Comparison of ENCODE assay signal across 10 cellular contexts in genomic region chr5:93532370-93532769, GRCh38. TPM values are rescaled to one million over a fixed set of nuclear protein-coding genes. Genes with fewer than 3 reads are reported as not detected.
A peak's percentile ranks its signal among the peaks of the same experiment; 100 is the strongest.
DNase-seq lines count a peak whose midpoint lies in the region; ATAC-seq, FAIRE-seq and TF ChIP-seq lines count a peak whose summit lies in the region.
"Had no signal": no experiment of that assay in that cellular context is flagged by ENCODE, and none has a peak within 500 bp of the region (broad histone marks: within the 10 kb centered on the region; RNA-seq: fewer than 3 reads in every experiment).

No MANE protein-coding gene starts in this region.

- no peaks in the 10 kb centered on the region for H3K36me3 Mint-ChIP-seq in activated CD8-positive, alpha-beta memory T cell treated with anti-CD3 and anti-CD28 coated beads, Interleukin-2, amount 10 ng/mL, durations not matched to agents 7 days and 5 days

- H3K4me3 ChIP-seq in Peyer's patch (no peak overlapping the region), fibroblast of the aortic adventitia (ENCODE audit: low read depth, low read length) (no peak overlapping the region), small intestine (ENCODE audit: low read depth in 1 of 2, low read length in 2 of 2) (no peak overlapping the region)
- H3K4me3 ChIP-seq: skin epidermis had no signal

- peak overlapping the region in 1 of 4 donors; percentile 9 for H3K27ac ChIP-seq in Peyer's patch
- H3K27ac ChIP-seq in small intestine (ENCODE audit: low read depth in 1 of 2, low read length in 1 of 2) = no peak overlapping the region

- H3K36me3 ChIP-seq in Peyer's patch (no peaks in the 10 kb centered on the region), small intestine (ENCODE audit: control insufficient read depth in 2 of 2, insufficient read depth in 2 of 2, low read length in 2 of 2) (no peaks in the 10 kb centered on the region)

- CTCF ChIA-PET in activated CD8-positive, alpha-beta memory T cell treated with anti-CD3 and anti-CD28 coated beads, Interleukin-2, amount 10 ng/mL, durations not matched to agents 7 days and 5 days (lab: Charles Lee) = no interaction called here

- H3K27ac Mint-ChIP-seq in activated CD8-positive, alpha-beta memory T cell treated with anti-CD3 and anti-CD28 coated beads, Interleukin-2, amount 10 ng/mL, durations not matched to agents 7 days and 5 days = no peak overlapping the region

- ATAC-seq in omental fat pad (ENCODE audit: low FRiP score) = peak; percentile 88
- ATAC-seq in activated CD8-positive, alpha-beta memory T cell treated with anti-CD3 and anti-CD28 coated beads, Interleukin-2, amount 10 ng/mL, durations not matched to agents 7 days and 5 days = no peak

- DNase-seq in AML-193 (lab: John Stamatoyannopoulos, UW) (peak; percentile 1 to 9), Peyer's patch (peak in 2 of 3 donors; percentile 19 to 69), fibroblast of the aortic adventitia (ENCODE audit: low read depth) (peak; percentile 99), omental fat pad (ENCODE audit: low spot score) (peak; percentile 32), small intestine (no peak), NCI-H187 (lab: John Stamatoyannopoulos, UW) (no peak), KG1 (lab: John Stamatoyannopoulos, UW) (no peak)
- no peak for DNase-seq in activated CD8-positive, alpha-beta memory T cell treated with anti-CD3 and anti-CD28 coated beads, Interleukin-2, amount 10 ng/mL, durations not matched to agents 7 days and 5 days

- no peaks in the 10 kb centered on the region for H3K27me3 Mint-ChIP-seq in activated CD8-positive, alpha-beta memory T cell treated with anti-CD3 and anti-CD28 coated beads, Interleukin-2, amount 10 ng/mL, durations not matched to agents 7 days and 5 days

- FAIRE-seq in small intestine (lab: Jason Lieb, UNC) = no peak
- FAIRE-seq: TTC549 had no signal

- H3K4me1 ChIP-seq in Peyer's patch (no peaks in the 10 kb centered on the region), small intestine (ENCODE audit: control insufficient read depth in 2 of 2, insufficient read depth in 1 of 2, low read depth in 1 of 2, low read length in 1 of 2) (no peaks in the 10 kb centered on the region)

- H3K4me3 Mint-ChIP-seq in activated CD8-positive, alpha-beta memory T cell treated with anti-CD3 and anti-CD28 coated beads, Interleukin-2, amount 10 ng/mL, durations not matched to agents 7 days and 5 days = no peak overlapping the region

- WGBS in small intestine, 3 donors = 23 to 43% (median 24%) methylated on average over 4 of the region's 4 CpGs

- TF ChIP-seq CTCF in Peyer's patch (IDR thresholded peaks at IDR 0.05) (no peak), fibroblast of the aortic adventitia (IDR thresholded peaks at IDR 0.05; ENCODE audit: insufficient read depth, low read length) (no peak), omental fat pad (IDR thresholded peaks at IDR 0.05) (no peak)

- H3K4me1 Mint-ChIP-seq in activated CD8-positive, alpha-beta memory T cell treated with anti-CD3 and anti-CD28 coated beads, Interleukin-2, amount 10 ng/mL, durations not matched to agents 7 days and 5 days = no peaks in the 10 kb centered on the region

- no peak for TF ChIP-seq POLR2A in Peyer's patch (IDR thresholded peaks at IDR 0.05)

- no peaks in the 10 kb centered on the region for H3K27me3 ChIP-seq in Peyer's patch
- H3K27me3 ChIP-seq in small intestine (ENCODE audit: control insufficient read depth in 2 of 2, insufficient read depth in 2 of 2, low read length in 2 of 2) = no peaks in the 10 kb centered on the region

- H3K9me3 Mint-ChIP-seq in activated CD8-positive, alpha-beta memory T cell treated with anti-CD3 and anti-CD28 coated beads, Interleukin-2, amount 10 ng/mL, durations not matched to agents 7 days and 5 days (ENCODE audit: low read depth) = no peaks in the 10 kb centered on the region

- no peaks in the 10 kb centered on the region for H3K9me3 ChIP-seq in Peyer's patch
- H3K9me3 ChIP-seq in small intestine (ENCODE audit: control insufficient read depth, low read depth) = no peaks in the 10 kb centered on the region

RNA-seq across cellular contexts. Expression of gene NR2F1-AS1, which starts 48.6 kb away (rescaled TPM):
- total RNA-seq in Peyer's patch (1 to 10 TPM in 3 of 4 donors, under 1 TPM in 1; 0.35 to 9.1 (median 3.2) TPM), fibroblast of the aortic adventitia (ENCODE audit: low replicate concordance) (11.8 and 23.7 TPM in 2 replicates), omental fat pad (10 to 100 TPM; 17.3 to 31.0 (median 22.9) TPM)
- 1 to 10 TPM in 2 of 3 donors, under 1 TPM in 1; 0.89 to 4.4 (median 3.5) TPM for polyA plus RNA-seq in small intestine
- not detected for total RNA-seq in activated CD8-positive, alpha-beta memory T cell treated with anti-CD3 and anti-CD28 coated beads, Interleukin-2, amount 10 ng/mL, durations not matched to agents 7 days and 5 days

RNA-seq across cellular contexts. Expression of gene NR2F1, which starts 50.7 kb away (rescaled TPM):
- total RNA-seq in Peyer's patch (10 to 100 TPM in 1 of 4 donors, 1 to 10 TPM in 3; 2.1 to 28.1 (median 7.0) TPM), fibroblast of the aortic adventitia (ENCODE audit: low replicate concordance) (8.0 and 20.5 TPM in 2 replicates), omental fat pad (100 to 1,000 TPM in 1 of 4 donors, 10 to 100 TPM in 3; 15.6 to 117 (median 68.3) TPM)
- 10 to 100 TPM in 1 of 3 donors, 1 to 10 TPM in 1, under 1 TPM in 1; 0.67 to 12.1 (median 3.5) TPM for polyA plus RNA-seq in small intestine
- total RNA-seq in activated CD8-positive, alpha-beta memory T cell treated with anti-CD3 and anti-CD28 coated beads, Interleukin-2, amount 10 ng/mL, durations not matched to agents 7 days and 5 days = not detected

Comparison
In these comparisons a context has a peak if more than half of its experiments do, and no peak if none do; other contexts are left out.
1. DNase-seq: peak in AML-193 (2 of 2), Peyer's patch (2 of 3), fibroblast of the aortic adventitia (single experiment) and omental fat pad (single experiment); none in small intestine (single experiment), NCI-H187 (0 of 2), activated CD8-positive, alpha-beta memory T cell treated with anti-CD3 and anti-CD28 coated beads, Interleukin-2, amount 10 ng/mL, durations not matched to agents 7 days and 5 days (single experiment) and KG1 (single experiment).